ENCODE assay signal across 2 cellular contexts in genomic region chr11:64096835-64097234, GRCh38.
TF ChIP-seq lines count a peak whose summit lies in the region.

No MANE protein-coding gene starts in this region.

TF ChIP-seq in IMR-90, 13 proteins besides CTCF, POLR2A, EP300 and RAD21:
- no peak for TF ChIP-seq RFX5 (IDR thresholded peaks at IDR 0.05; ENCODE audit: low read depth, low read length)
- no peak for TF ChIP-seq NFE2L2 (IDR thresholded peaks at IDR 0.05; ENCODE audit: low read depth, low read length)
- TF ChIP-seq CEBPB (IDR thresholded peaks at IDR 0.05; ENCODE audit: low read depth, low read length), result no peak
- no peak for TF ChIP-seq MAZ (IDR thresholded peaks at IDR 0.05; ENCODE audit: borderline replicate concordance, low read depth, low read length)
- no peak for TF ChIP-seq BHLHE40 (IDR thresholded peaks at IDR 0.05; ENCODE audit: low read depth, low read length)
- no peak for TF ChIP-seq MAFK (IDR thresholded peaks at IDR 0.05; ENCODE audit: low read depth, low read length)
- no peak for TF ChIP-seq MXI1 (IDR thresholded peaks at IDR 0.05; ENCODE audit: borderline replicate concordance, low read depth, low read length)
- TF ChIP-seq SMC3 (IDR thresholded peaks at IDR 0.05; ENCODE audit: low read depth, low read length), result no peak
- TF ChIP-seq, protein P1, sequence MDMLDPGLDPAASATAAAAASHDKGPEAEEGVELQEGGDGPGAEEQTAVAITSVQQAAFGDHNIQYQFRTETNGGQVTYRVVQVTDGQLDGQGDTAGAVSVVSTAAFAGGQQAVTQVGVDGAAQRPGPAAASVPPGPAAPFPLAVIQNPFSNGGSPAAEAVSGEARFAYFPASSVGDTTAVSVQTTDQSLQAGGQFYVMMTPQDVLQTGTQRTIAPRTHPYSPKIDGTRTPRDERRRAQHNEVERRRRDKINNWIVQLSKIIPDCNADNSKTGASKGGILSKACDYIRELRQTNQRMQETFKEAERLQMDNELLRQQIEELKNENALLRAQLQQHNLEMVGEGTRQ (IDR thresholded peaks at IDR 0.05; ENCODE audit: low read depth, low read length), result no peak
- TF ChIP-seq RCOR1 (IDR thresholded peaks at IDR 0.05; ENCODE audit: insufficient replicate concordance, low read length), result no peak
- no peak for TF ChIP-seq ELK1 (IDR thresholded peaks at IDR 0.05; ENCODE audit: borderline replicate concordance, low read depth, low read length)
- TF ChIP-seq CHD1 (IDR thresholded peaks at IDR 0.05; ENCODE audit: low read depth, low read length), result no peak
TF ChIP-seq in IMR-90: peak in this region for 0.

TF ChIP-seq in H1, 55 proteins besides CTCF, POLR2A, EP300 and RAD21:
- TF ChIP-seq HDAC6 (IDR thresholded peaks at IDR 0.05; ENCODE audit: low read depth, low read length) (no peak), SIRT6 (IDR thresholded peaks at IDR 0.05; ENCODE audit: low read length) (no peak), EGR1 (IDR thresholded peaks at IDR 0.05; ENCODE audit: borderline replicate concordance, low read depth, low read length) (no peak), MAFK (IDR thresholded peaks at IDR 0.05; ENCODE audit: low read depth, low read length) (no peak), TCF12 (IDR thresholded peaks at IDR 0.05; ENCODE audit: low read depth, low read length) (no peak), HDAC2 (IDR thresholded peaks at IDR 0.05; ENCODE audit: borderline replicate concordance in 1 of 2, low read depth in 2 of 2, low read length in 2 of 2) (no peak), CHD1 (IDR thresholded peaks at IDR 0.05; ENCODE audit: low read depth, low read length) (no peak), TAF1 (IDR thresholded peaks at IDR 0.05; ENCODE audit: low read depth, low read length) (no peak), TAF7 (optimal IDR thresholded peaks at IDR 0.05; ENCODE audit: borderline replicate concordance, low read depth, low read length) (no peak), KDM4A (IDR thresholded peaks at IDR 0.05; ENCODE audit: low read depth, low read length, severe bottlenecking) (no peak), CEBPB (IDR thresholded peaks at IDR 0.05; ENCODE audit: low read depth, low read length) (no peak), ZNF274 (IDR thresholded peaks at IDR 0.05; ENCODE audit: borderline replicate concordance, extremely low read depth, low read length) (no peak), BACH1 (IDR thresholded peaks at IDR 0.05; ENCODE audit: low read length) (no peak), RNF2 (IDR thresholded peaks at IDR 0.05; ENCODE audit: borderline replicate concordance, low read depth, low read length, missing control alignments, poor library complexity, severe bottlenecking) (no peak), MAX (IDR thresholded peaks at IDR 0.05) (no peak), JUN (IDR thresholded peaks at IDR 0.05; ENCODE audit: low read depth, low read length) (no peak), RXRA (IDR thresholded peaks at IDR 0.05; ENCODE audit: insufficient read depth, low read depth, low read length) (no peak)
- TF ChIP-seq, protein P1 (IDR thresholded peaks at IDR 0.05; ENCODE audit: low read length), result no peak
- TF ChIP-seq, protein P2, sequence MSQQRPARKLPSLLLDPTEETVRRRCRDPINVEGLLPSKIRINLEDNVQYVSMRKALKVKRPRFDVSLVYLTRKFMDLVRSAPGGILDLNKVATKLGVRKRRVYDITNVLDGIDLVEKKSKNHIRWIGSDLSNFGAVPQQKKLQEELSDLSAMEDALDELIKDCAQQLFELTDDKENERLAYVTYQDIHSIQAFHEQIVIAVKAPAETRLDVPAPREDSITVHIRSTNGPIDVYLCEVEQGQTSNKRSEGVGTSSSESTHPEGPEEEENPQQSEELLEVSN (IDR thresholded peaks at IDR 0.05), result no peak
